In the genomic region with DNA sequence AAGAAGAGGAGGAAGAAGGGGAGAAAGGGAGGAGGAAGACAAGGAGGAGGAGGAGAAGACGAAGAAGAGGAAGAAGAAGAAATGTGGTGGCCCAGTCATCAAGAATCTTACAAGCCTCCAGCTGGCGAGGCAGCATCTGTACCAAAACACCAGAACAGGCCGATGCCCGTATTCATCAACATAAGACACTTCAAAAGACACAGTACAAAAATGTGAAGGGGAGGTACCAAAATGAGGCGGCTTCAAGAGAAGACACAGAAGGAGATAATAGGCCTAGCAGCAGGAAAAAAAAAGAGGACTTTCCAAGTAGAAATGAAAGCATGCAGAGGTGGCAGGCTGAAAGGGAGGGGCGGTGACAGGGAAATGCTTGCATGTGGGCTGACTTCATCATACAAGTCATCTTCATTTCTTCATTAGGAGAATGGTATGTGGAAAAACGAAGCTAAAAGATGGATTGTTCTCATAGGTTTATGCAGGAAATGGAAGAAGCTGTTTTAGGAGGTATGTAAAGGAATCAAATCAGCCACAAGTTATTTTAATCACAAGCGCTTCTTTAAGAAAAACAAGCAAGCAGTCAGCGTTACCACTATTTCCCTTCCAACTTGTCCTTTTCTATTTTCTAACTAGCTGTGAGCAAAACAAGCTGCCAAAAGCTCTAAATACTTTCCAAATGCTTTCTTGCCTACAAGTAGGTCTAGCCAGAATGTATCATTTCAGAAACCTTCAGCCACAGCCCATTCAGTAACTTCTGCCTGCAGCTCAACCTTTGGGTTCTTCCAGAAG, we compare ENCODE assay signal across 9 cellular contexts.
DNase-seq lines count a peak whose midpoint lies in the region; ATAC-seq lines count a peak whose summit lies in the region.
"Had no signal": no experiment of that assay in that cellular context is flagged by ENCODE, and none has a peak within 500 bp of the region (broad histone marks: within the 10 kb centered on the region; RNA-seq: fewer than 3 reads in every experiment).

No MANE protein-coding gene starts in this region.

- H3K27ac Mint-ChIP-seq in activated naive CD8-positive, alpha-beta T cell treated with anti-CD3 and anti-CD28 coated beads, Interleukin-2, amount 50 U/mL, for 24 hours: peak overlapping the region; percentile 91

- H3K36me3 Mint-ChIP-seq in activated naive CD8-positive, alpha-beta T cell treated with anti-CD3 and anti-CD28 coated beads, Interleukin-2, amount 50 U/mL, for 24 hours (ENCODE audit: low read depth): peaks cover 14% of the 10 kb centered on the region

- no peaks in the 10 kb centered on the region for H3K9me3 ChIP-seq in MG63
- H3K9me3 ChIP-seq: right lobe of liver had no signal

- H3K27me3 Mint-ChIP-seq in activated naive CD8-positive, alpha-beta T cell treated with anti-CD3 and anti-CD28 coated beads, Interleukin-2, amount 50 U/mL, for 24 hours: no peaks in the 10 kb centered on the region

- no peaks in the 10 kb centered on the region for H3K27me3 ChIP-seq in MG63
- H3K27me3 ChIP-seq: right lobe of liver had no signal

- H3K4me3 Mint-ChIP-seq in activated naive CD8-positive, alpha-beta T cell treated with anti-CD3 and anti-CD28 coated beads, Interleukin-2, amount 50 U/mL, for 24 hours: peak overlapping the region; percentile 65

- ATAC-seq in activated naive CD8-positive, alpha-beta T cell treated with anti-CD3 and anti-CD28 coated beads, Interleukin-2, amount 50 U/mL, for 24 hours: peak; percentile 58
- ATAC-seq in GM18511 (IDR thresholded peaks at IDR 0.05; ENCODE audit: unreplicated experiment): no peak
- no peak for ATAC-seq in GM21528 (IDR thresholded peaks at IDR 0.05; ENCODE audit: low FRiP score, unreplicated experiment)

- H3K4me3 ChIP-seq in MG63: peak overlapping the region; percentile 20
- H3K4me3 ChIP-seq: right lobe of liver had no signal

- DNase-seq in MG63 (peak; percentile 65), inferior parietal cortex (ENCODE audit: extremely low spot score) (peak; percentile 67), COLO829 (ENCODE audit: low spot score) (no peak), NK-92 (lab: John Stamatoyannopoulos, UW; ENCODE audit: unreplicated experiment) (no peak)
- peak; percentile 31 for DNase-seq in activated naive CD8-positive, alpha-beta T cell treated with anti-CD3 and anti-CD28 coated beads, Interleukin-2, amount 50 U/mL, for 24 hours
- peak; percentile 64 for DNase-seq in stimulated activated CD4-positive, alpha-beta T cell treated with anti-CD3 and anti-CD28 coated beads, Interleukin-4, amount 100 ng/mL, for 24 hours

- H3K36me3 ChIP-seq in MG63: no peaks in the 10 kb centered on the region
- H3K36me3 ChIP-seq: right lobe of liver had no signal

- peaks cover 47% of the 10 kb centered on the region for H3K4me1 Mint-ChIP-seq in activated naive CD8-positive, alpha-beta T cell treated with anti-CD3 and anti-CD28 coated beads, Interleukin-2, amount 50 U/mL, for 24 hours

- no peaks in the 10 kb centered on the region for H3K9me3 Mint-ChIP-seq in activated naive CD8-positive, alpha-beta T cell treated with anti-CD3 and anti-CD28 coated beads, Interleukin-2, amount 50 U/mL, for 24 hours

Comparison
In these comparisons a context has a peak if more than half of its experiments do, and no peak if none do; other contexts are left out.
1. DNase-seq: peak in MG63 (single experiment), activated naive CD8-positive, alpha-beta T cell treated with anti-CD3 and anti-CD28 coated beads, Interleukin-2, amount 50 U/mL, for 24 hours (single experiment), inferior parietal cortex (single experiment) and stimulated activated CD4-positive, alpha-beta T cell treated with anti-CD3 and anti-CD28 coated beads, Interleukin-4, amount 100 ng/mL, for 24 hours (single experiment); none in COLO829 (single experiment) and NK-92 (single experiment).